16 cellular contexts compared by ENCODE assay signal in the genomic region with DNA sequence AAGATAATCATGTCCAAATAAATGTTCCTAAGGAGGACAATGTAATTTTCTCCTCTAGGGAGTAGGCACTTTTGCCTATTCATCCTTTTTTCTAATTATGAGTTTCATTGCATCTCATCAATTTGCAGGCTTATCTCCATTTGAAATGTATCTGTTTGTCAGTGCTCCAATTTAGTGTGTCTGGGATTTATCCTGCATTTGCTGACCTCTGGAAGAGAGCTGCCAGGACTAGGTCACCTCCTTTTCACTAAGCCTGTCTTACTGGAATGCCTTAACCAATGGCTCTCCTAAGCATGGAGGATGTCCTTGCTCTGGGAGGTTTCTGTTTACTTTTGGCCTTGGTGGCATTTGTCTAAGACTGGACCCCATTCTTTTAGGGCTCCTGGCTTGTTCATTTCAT.
DNase-seq lines count a peak whose midpoint lies in the region; ATAC-seq and TF ChIP-seq lines count a peak whose summit lies in the region.
"Had no signal": no experiment of that assay in that cellular context is flagged by ENCODE, and none has a peak within 500 bp of the region (broad histone marks: within the 10 kb centered on the region; RNA-seq: fewer than 3 reads in every experiment).

No MANE protein-coding gene starts in this region.

- H3K4me3 ChIP-seq in BE2C (ENCODE audit: low read depth, low read length): no peak overlapping the region
- no peak overlapping the region for H3K4me3 ChIP-seq in testis
- H3K4me3 ChIP-seq: BLaER1 treated with 17β-estradiol and CSF1 and Interleukin-3, amounts not matched to agents 10 nM and 100 nM; GM23338 had no signal

- intact Hi-C loops in Right ventricle myocardium superior (cut with DNase I): no loop called here
- intact Hi-C loops in Right ventricle myocardium inferior (cut with DNase I): no loop called here
- intact Hi-C loops in testis (cut with DNase I; ENCODE audit: low total_unique reads): no loop called here
- intact Hi-C loops in activated CD4-positive, alpha-beta T cell treated with anti-CD3 and anti-CD28 coated beads, Interleukin-2, amount 10 ng/mL, durations not matched to agents 24 days and 14 days (cut with micrococcal nuclease): no loop called here

- DNase-seq in Right ventricle myocardium superior: no peak
- no peak for DNase-seq in Right ventricle myocardium inferior (ENCODE audit: missing footprints)
- peak; percentile 47 for DNase-seq in BE2C
- DNase-seq in testis: peak; percentile 17
- DNase-seq in putamen (ENCODE audit: low spot score): no peak
- DNase-seq in activated CD4-positive, alpha-beta T cell treated with anti-CD3 and anti-CD28 coated beads, Interleukin-2, amount 10 ng/mL, durations not matched to agents 24 days and 14 days: no peak
- DNase-seq: 8988T; Calu3; CD8-positive, alpha-beta T cell; DMS79 treated with DMSO at 0.1 percent for 48 hours; GF-D8; HCEC 1CT had no signal

- no peak for TF ChIP-seq POLR2A in testis (IDR thresholded peaks at IDR 0.05)

- H3K9me3 Mint-ChIP-seq in activated CD4-positive, alpha-beta T cell treated with anti-CD3 and anti-CD28 coated beads, Interleukin-2, amount 10 ng/mL, durations not matched to agents 24 days and 14 days: no peaks in the 10 kb centered on the region
- H3K9me3 Mint-ChIP-seq: GM23338 had no signal

- H3K9me3 ChIP-seq in BE2C (no peaks in the 10 kb centered on the region), testis (no peaks in the 10 kb centered on the region)
- H3K9me3 ChIP-seq: BLaER1 treated with 17β-estradiol and CSF1 and Interleukin-3, amounts not matched to agents 10 nM and 100 nM had no signal

- no peaks in the 10 kb centered on the region for H3K36me3 Mint-ChIP-seq in activated CD4-positive, alpha-beta T cell treated with anti-CD3 and anti-CD28 coated beads, Interleukin-2, amount 10 ng/mL, durations not matched to agents 24 days and 14 days (ENCODE audit: low read depth)
- H3K36me3 Mint-ChIP-seq: CD8-positive, alpha-beta T cell had no signal

- H3K27me3 ChIP-seq in BE2C (no peaks in the 10 kb centered on the region), testis (no peaks in the 10 kb centered on the region)
- H3K27me3 ChIP-seq: BLaER1 treated with 17β-estradiol and CSF1 and Interleukin-3, amounts not matched to agents 10 nM and 100 nM had no signal

- H3K27ac ChIP-seq in testis: no peak overlapping the region
- H3K27ac ChIP-seq: BLaER1 treated with 17β-estradiol and CSF1 and Interleukin-3, amounts not matched to agents 10 nM and 100 nM; HL-60 had no signal

- TF ChIP-seq CTCF in BE2C (IDR thresholded peaks at IDR 0.05; ENCODE audit: low read depth, low read length) (no peak), testis (IDR thresholded peaks at IDR 0.05) (no peak)

- H3K27ac Mint-ChIP-seq in activated CD4-positive, alpha-beta T cell treated with anti-CD3 and anti-CD28 coated beads, Interleukin-2, amount 10 ng/mL, durations not matched to agents 24 days and 14 days: no peak overlapping the region
- H3K27ac Mint-ChIP-seq: CD8-positive, alpha-beta T cell; GM23338 had no signal

- H3K36me3 ChIP-seq in BE2C: no peaks in the 10 kb centered on the region
- no peaks in the 10 kb centered on the region for H3K36me3 ChIP-seq in testis (ENCODE audit: low read depth, missing control alignments)
- H3K36me3 ChIP-seq: BLaER1 treated with 17β-estradiol and CSF1 and Interleukin-3, amounts not matched to agents 10 nM and 100 nM had no signal

- H3K4me1 ChIP-seq in BE2C (peaks cover 22% of the 10 kb centered on the region), testis (peaks cover 14% of the 10 kb centered on the region)
- H3K4me1 ChIP-seq: BLaER1 treated with 17β-estradiol and CSF1 and Interleukin-3, amounts not matched to agents 10 nM and 100 nM had no signal

- no peaks in the 10 kb centered on the region for H3K4me1 Mint-ChIP-seq in activated CD4-positive, alpha-beta T cell treated with anti-CD3 and anti-CD28 coated beads, Interleukin-2, amount 10 ng/mL, durations not matched to agents 24 days and 14 days

- ATAC-seq in Right ventricle myocardium superior (ENCODE audit: poor library complexity): peak; percentile 43
- ATAC-seq in Right ventricle myocardium inferior: no peak
- no peak for ATAC-seq in SK-N-SH treated with all-trans-retinoic acid at 6 μM for 48 hours
- ATAC-seq: CD8-positive, alpha-beta T cell; GM23338 had no signal

- H3K4me3 Mint-ChIP-seq in activated CD4-positive, alpha-beta T cell treated with anti-CD3 and anti-CD28 coated beads, Interleukin-2, amount 10 ng/mL, durations not matched to agents 24 days and 14 days: no peak overlapping the region
- H3K4me3 Mint-ChIP-seq: CD8-positive, alpha-beta T cell; GM23338 had no signal

- no peaks in the 10 kb centered on the region for H3K27me3 Mint-ChIP-seq in activated CD4-positive, alpha-beta T cell treated with anti-CD3 and anti-CD28 coated beads, Interleukin-2, amount 10 ng/mL, durations not matched to agents 24 days and 14 days

TF ChIP-seq in SK-N-SH treated with all-trans-retinoic acid at 6 μM for 48 hours, 23 proteins besides CTCF, POLR2A, EP300 and RAD21 (continues in another document):
- TF ChIP-seq ARNTL (CRISPR knock-in tag; IDR thresholded peaks at IDR 0.05; ENCODE audit: borderline replicate concordance, low read depth) (no peak), RARB (CRISPR knock-in tag; IDR thresholded peaks at IDR 0.05) (no peak), ZNF8 (CRISPR knock-in tag; IDR thresholded peaks at IDR 0.05) (no peak), TCF4 (CRISPR knock-in tag; IDR thresholded peaks at IDR 0.05; ENCODE audit: borderline replicate concordance) (peak; percentile 35), OSR1 (CRISPR knock-in tag; IDR thresholded peaks at IDR 0.05) (no peak), SNAI2 (CRISPR knock-in tag; IDR thresholded peaks at IDR 0.05) (no peak), TOX (CRISPR knock-in tag; IDR thresholded peaks at IDR 0.05; ENCODE audit: borderline replicate concordance) (no peak)
- TF ChIP-seq, protein P1, sequence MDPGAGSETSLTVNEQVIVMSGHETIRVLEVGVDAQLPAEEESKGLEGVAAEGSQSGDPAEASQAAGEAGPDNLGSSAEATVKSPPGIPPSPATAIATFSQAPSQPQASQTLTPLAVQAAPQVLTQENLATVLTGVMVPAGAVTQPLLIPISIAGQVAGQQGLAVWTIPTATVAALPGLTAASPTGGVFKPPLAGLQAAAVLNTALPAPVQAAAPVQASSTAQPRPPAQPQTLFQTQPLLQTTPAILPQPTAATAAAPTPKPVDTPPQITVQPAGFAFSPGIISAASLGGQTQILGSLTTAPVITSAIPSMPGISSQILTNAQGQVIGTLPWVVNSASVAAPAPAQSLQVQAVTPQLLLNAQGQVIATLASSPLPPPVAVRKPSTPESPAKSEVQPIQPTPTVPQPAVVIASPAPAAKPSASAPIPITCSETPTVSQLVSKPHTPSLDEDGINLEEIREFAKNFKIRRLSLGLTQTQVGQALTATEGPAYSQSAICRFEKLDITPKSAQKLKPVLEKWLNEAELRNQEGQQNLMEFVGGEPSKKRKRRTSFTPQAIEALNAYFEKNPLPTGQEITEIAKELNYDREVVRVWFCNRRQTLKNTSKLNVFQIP (CRISPR knock-in tag; IDR thresholded peaks at IDR 0.05; ENCODE audit: borderline replicate concordance, low read depth): no peak
- TF ChIP-seq, protein P2, sequence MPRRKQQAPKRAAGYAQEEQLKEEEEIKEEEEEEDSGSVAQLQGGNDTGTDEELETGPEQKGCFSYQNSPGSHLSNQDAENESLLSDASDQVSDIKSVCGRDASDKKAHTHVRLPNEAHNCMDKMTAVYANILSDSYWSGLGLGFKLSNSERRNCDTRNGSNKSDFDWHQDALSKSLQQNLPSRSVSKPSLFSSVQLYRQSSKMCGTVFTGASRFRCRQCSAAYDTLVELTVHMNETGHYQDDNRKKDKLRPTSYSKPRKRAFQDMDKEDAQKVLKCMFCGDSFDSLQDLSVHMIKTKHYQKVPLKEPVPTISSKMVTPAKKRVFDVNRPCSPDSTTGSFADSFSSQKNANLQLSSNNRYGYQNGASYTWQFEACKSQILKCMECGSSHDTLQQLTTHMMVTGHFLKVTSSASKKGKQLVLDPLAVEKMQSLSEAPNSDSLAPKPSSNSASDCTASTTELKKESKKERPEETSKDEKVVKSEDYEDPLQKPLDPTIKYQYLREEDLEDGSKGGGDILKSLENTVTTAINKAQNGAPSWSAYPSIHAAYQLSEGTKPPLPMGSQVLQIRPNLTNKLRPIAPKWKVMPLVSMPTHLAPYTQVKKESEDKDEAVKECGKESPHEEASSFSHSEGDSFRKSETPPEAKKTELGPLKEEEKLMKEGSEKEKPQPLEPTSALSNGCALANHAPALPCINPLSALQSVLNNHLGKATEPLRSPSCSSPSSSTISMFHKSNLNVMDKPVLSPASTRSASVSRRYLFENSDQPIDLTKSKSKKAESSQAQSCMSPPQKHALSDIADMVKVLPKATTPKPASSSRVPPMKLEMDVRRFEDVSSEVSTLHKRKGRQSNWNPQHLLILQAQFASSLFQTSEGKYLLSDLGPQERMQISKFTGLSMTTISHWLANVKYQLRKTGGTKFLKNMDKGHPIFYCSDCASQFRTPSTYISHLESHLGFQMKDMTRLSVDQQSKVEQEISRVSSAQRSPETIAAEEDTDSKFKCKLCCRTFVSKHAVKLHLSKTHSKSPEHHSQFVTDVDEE (CRISPR knock-in tag; IDR thresholded peaks at IDR 0.05): peak; percentile 45; the same call in 1 of the 2 replicates
- TF ChIP-seq, protein P3, sequence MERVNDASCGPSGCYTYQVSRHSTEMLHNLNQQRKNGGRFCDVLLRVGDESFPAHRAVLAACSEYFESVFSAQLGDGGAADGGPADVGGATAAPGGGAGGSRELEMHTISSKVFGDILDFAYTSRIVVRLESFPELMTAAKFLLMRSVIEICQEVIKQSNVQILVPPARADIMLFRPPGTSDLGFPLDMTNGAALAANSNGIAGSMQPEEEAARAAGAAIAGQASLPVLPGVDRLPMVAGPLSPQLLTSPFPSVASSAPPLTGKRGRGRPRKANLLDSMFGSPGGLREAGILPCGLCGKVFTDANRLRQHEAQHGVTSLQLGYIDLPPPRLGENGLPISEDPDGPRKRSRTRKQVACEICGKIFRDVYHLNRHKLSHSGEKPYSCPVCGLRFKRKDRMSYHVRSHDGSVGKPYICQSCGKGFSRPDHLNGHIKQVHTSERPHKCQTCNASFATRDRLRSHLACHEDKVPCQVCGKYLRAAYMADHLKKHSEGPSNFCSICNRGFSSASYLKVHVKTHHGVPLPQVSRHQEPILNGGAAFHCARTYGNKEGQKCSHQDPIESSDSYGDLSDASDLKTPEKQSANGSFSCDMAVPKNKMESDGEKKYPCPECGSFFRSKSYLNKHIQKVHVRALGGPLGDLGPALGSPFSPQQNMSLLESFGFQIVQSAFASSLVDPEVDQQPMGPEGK (CRISPR knock-in tag; IDR thresholded peaks at IDR 0.05; ENCODE audit: borderline replicate concordance): no peak

Comparison
In these comparisons a context has a peak if more than half of its experiments do, and no peak if none do; other contexts are left out.
1. DNase-seq: peak in BE2C (single experiment) and testis (single experiment); none in Right ventricle myocardium superior (single experiment), Right ventricle myocardium inferior (single experiment), putamen (single experiment) and activated CD4-positive, alpha-beta T cell treated with anti-CD3 and anti-CD28 coated beads, Interleukin-2, amount 10 ng/mL, durations not matched to agents 24 days and 14 days (single experiment).